8 cellular contexts compared by ENCODE assay signal in genomic region chr12:120640840-120641833, GRCh38. TPM values are rescaled to one million over a fixed set of nuclear protein-coding genes. Genes with fewer than 3 reads are reported as not detected.
A peak's percentile ranks its signal among the peaks of the same experiment; 100 is the strongest.
DNase-seq lines count a peak whose midpoint lies in the region; ATAC-seq and TF ChIP-seq lines count a peak whose summit lies in the region.

No MANE protein-coding gene starts in this region.

- peaks cover 0 to 37% (median 7%) of the 10 kb centered on the region in 45 donors for H3K27me3 ChIP-seq in dorsolateral prefrontal cortex
- H3K27me3 ChIP-seq in mesendoderm (ENCODE audit: insufficient read depth, low read length, poor library complexity): peaks cover 5% of the 10 kb centered on the region
- peaks cover 36 to 48% (median 44%) of the 10 kb centered on the region in 5 donors for H3K27me3 ChIP-seq in subcutaneous abdominal adipose tissue (ENCODE audit: control insufficient read depth in 5 of 5, insufficient read depth in 4 of 5, low read length in 5 of 5)

- WGBS in mesendoderm (ENCODE audit: extremely low coverage, insufficient coverage, low lambda C conversion rate): no CpG with 5 or more reads among the region's 120 CpGs

- H3K9me3 ChIP-seq in subcutaneous abdominal adipose tissue (ENCODE audit: control insufficient read depth in 5 of 5, low read length in 5 of 5): no peaks in the 10 kb centered on the region

- H3K4me1 ChIP-seq in mesendoderm (ENCODE audit: control insufficient read depth, low read depth, low read length) (peaks cover 3% of the 10 kb centered on the region), subcutaneous abdominal adipose tissue (ENCODE audit: control insufficient read depth in 5 of 5, insufficient read depth in 5 of 5, low read length in 5 of 5) (peaks cover 0 to 14% (median 11%) of the 10 kb centered on the region in 5 donors)

- no peak overlapping the region for H2BK5ac ChIP-seq in mesendoderm (ENCODE audit: low read length)

- no peak overlapping the region for H2AK5ac ChIP-seq in mesendoderm (ENCODE audit: low read length)

- TF ChIP-seq EP300 in Ishikawa (IDR thresholded peaks at IDR 0.05; ENCODE audit: borderline replicate concordance): no peak

- H3K4me2 ChIP-seq in mesendoderm (ENCODE audit: low read length): peak overlapping the region; percentile 70

- peak; percentile 35 for ATAC-seq in GM19455 (IDR thresholded peaks at IDR 0.05; ENCODE audit: unreplicated experiment)

- peak; percentile 59 for DNase-seq in CD1c-positive myeloid dendritic cell (ENCODE audit: extremely low spot score)
- DNase-seq in activated CD4-positive, alpha-beta T cell treated with anti-CD3 and anti-CD28 coated beads for 4 hours: peak; percentile 40 to 45
- DNase-seq in dorsolateral prefrontal cortex: peak in 1 of 10 donors; percentile 26
- DNase-seq in mesendoderm: peak; percentile 85
- DNase-seq in SKM-1 treated with dmso at 0.1 percent for 144 hours (lab: John Stamatoyannopoulos, UW; ENCODE audit: unreplicated experiment): no peak

- no peak overlapping the region for H4K8ac ChIP-seq in mesendoderm (ENCODE audit: low read depth, low read length)

- TF ChIP-seq CTCF in dorsolateral prefrontal cortex (IDR thresholded peaks at IDR 0.05 in 54 of 56, conservative IDR thresholded peaks at IDR 0.05 in 2 of 56; ENCODE audit: low read depth in 1 of 56, partially characterized antibody in 56 of 56): no peak

- H3K4ac ChIP-seq in mesendoderm (ENCODE audit: low read depth, low read length): no peak overlapping the region

- intact Hi-C loops in dorsolateral prefrontal cortex (cut with DNase I): loop anchor here (2.0 to 10.0 kb wide), 3 partner anchors 52 to 316 kb away; partner anchors contain the start of gene PLA2G1B (in 1 of the 2)

- no peak overlapping the region for H3K18ac ChIP-seq in mesendoderm (ENCODE audit: low read length)

- no peak overlapping the region for H4K5ac ChIP-seq in mesendoderm (ENCODE audit: low read length)

- no peak overlapping the region for H2BK15ac ChIP-seq in mesendoderm (replicated peaks; ENCODE audit: low read depth)

- H3K23ac ChIP-seq in mesendoderm (ENCODE audit: low read length): no peak overlapping the region

- no peaks in the 10 kb centered on the region for H3K79me2 ChIP-seq in mesendoderm (ENCODE audit: control insufficient read depth, insufficient read depth, low read length)

- H3K79me1 ChIP-seq in mesendoderm (ENCODE audit: low read length): no peaks in the 10 kb centered on the region

- no peak overlapping the region for H2BK120ac ChIP-seq in mesendoderm (ENCODE audit: low read depth, low read length)

- H3K9ac ChIP-seq in mesendoderm (ENCODE audit: low read length): no peak overlapping the region
- H3K9ac ChIP-seq in subcutaneous abdominal adipose tissue (ENCODE audit: low read length in 5 of 5): no peak overlapping the region

- H3K27ac ChIP-seq in dorsolateral prefrontal cortex (peak overlapping the region in 55 of 59 donors; percentile 23 to 95 (median 82)), mesendoderm (ENCODE audit: low read depth, low read length) (no peak overlapping the region), subcutaneous abdominal adipose tissue (ENCODE audit: low read depth, low read length) (no peak overlapping the region)

- no peak overlapping the region for H3K56ac ChIP-seq in mesendoderm (ENCODE audit: low read length)

- peak overlapping the region; percentile 45 to 76 (median 64) for H3K4me3 ChIP-seq in dorsolateral prefrontal cortex
- no peak overlapping the region for H3K4me3 ChIP-seq in mesendoderm (ENCODE audit: low read length)
- peak overlapping the region in 3 of 5 donors; percentile 40 to 62 (median 53) for H3K4me3 ChIP-seq in subcutaneous abdominal adipose tissue (ENCODE audit: low read depth in 1 of 5, low read length in 5 of 5)

- peak; percentile 25; the same call in 1 of the 2 replicates for TF ChIP-seq RAD21 in Ishikawa (IDR thresholded peaks at IDR 0.05; ENCODE audit: low read depth)

- no peaks in the 10 kb centered on the region for H3K36me3 ChIP-seq in mesendoderm (ENCODE audit: control insufficient read depth, insufficient read depth, low read length)
- H3K36me3 ChIP-seq in subcutaneous abdominal adipose tissue (ENCODE audit: control insufficient read depth in 5 of 5, insufficient read depth in 5 of 5, low read length in 5 of 5): no peaks in the 10 kb centered on the region

TF ChIP-seq in Ishikawa, 13 proteins besides CTCF, POLR2A, EP300 and RAD21:
- TF ChIP-seq YY1 (IDR thresholded peaks at IDR 0.05; ENCODE audit: low read depth) (0 out of 2 replicates have a peak, but pooled peaks have one; percentile 47), EGR1 (IDR thresholded peaks at IDR 0.05) (no peak), CREB1 (IDR thresholded peaks at IDR 0.05; ENCODE audit: low read depth) (no peak), ZBTB7A (IDR thresholded peaks at IDR 0.05; ENCODE audit: low read depth) (peak; percentile 58; the same call in 1 of the 2 replicates), REST (IDR thresholded peaks at IDR 0.05; ENCODE audit: low read depth) (peak; percentile 92)
- TF ChIP-seq, protein P1, sequence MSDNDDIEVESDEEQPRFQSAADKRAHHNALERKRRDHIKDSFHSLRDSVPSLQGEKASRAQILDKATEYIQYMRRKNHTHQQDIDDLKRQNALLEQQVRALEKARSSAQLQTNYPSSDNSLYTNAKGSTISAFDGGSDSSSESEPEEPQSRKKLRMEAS (IDR thresholded peaks at IDR 0.05): peak; percentile 73

RNA-seq across cellular contexts. Expression of gene CABP1, which starts 0.7 kb away (rescaled TPM):
- 100 to 1,000 TPM; 104 to 566 (median 357) TPM for total RNA-seq in dorsolateral prefrontal cortex
- polyA plus RNA-seq in mesendoderm (2013, experiment 1 of 2): 0.62 TPM
- polyA plus RNA-seq in mesendoderm (2013, experiment 2 of 2): 0.67 TPM

RNA-seq across cellular contexts. Expression of gene MLEC, which starts 45.8 kb away (rescaled TPM):
- total RNA-seq in dorsolateral prefrontal cortex: 10 to 100 TPM; 50.4 to 97.1 (median 73.3) TPM
- polyA plus RNA-seq in mesendoderm (2013, experiment 1 of 2): 82.7 TPM
- 85.1 TPM for polyA plus RNA-seq in mesendoderm (2013, experiment 2 of 2)

RNA-seq across cellular contexts. Expression of gene POP5, which starts 59.9 kb away (rescaled TPM):
- total RNA-seq in dorsolateral prefrontal cortex: 10 to 100 TPM; 18.5 to 43.3 (median 29.0) TPM
- polyA plus RNA-seq in mesendoderm (2013, experiment 1 of 2): 45.5 TPM
- polyA plus RNA-seq in mesendoderm (2013, experiment 2 of 2): 44.6 TPM

Comparison
In these comparisons a context has a peak if more than half of its experiments do, and no peak if none do; other contexts are left out.
1. H3K27ac ChIP-seq: peak in dorsolateral prefrontal cortex (55 of 59); none in mesendoderm (single experiment) and subcutaneous abdominal adipose tissue (single experiment).